Comparison of ENCODE assay signal across 1 cellular context in genomic region chr19:10403137-10404021, GRCh38.
TF ChIP-seq lines count a peak whose summit lies in the region.

CDC37 (minus strand) TSS chr19:10403542; CDS start chr19:10403479, 63 bp downstream.

TF ChIP-seq in HepG2, 621 proteins besides CTCF, POLR2A, EP300 and RAD21 (continued from another document and continues in another):
- TF ChIP-seq, protein P1, sequence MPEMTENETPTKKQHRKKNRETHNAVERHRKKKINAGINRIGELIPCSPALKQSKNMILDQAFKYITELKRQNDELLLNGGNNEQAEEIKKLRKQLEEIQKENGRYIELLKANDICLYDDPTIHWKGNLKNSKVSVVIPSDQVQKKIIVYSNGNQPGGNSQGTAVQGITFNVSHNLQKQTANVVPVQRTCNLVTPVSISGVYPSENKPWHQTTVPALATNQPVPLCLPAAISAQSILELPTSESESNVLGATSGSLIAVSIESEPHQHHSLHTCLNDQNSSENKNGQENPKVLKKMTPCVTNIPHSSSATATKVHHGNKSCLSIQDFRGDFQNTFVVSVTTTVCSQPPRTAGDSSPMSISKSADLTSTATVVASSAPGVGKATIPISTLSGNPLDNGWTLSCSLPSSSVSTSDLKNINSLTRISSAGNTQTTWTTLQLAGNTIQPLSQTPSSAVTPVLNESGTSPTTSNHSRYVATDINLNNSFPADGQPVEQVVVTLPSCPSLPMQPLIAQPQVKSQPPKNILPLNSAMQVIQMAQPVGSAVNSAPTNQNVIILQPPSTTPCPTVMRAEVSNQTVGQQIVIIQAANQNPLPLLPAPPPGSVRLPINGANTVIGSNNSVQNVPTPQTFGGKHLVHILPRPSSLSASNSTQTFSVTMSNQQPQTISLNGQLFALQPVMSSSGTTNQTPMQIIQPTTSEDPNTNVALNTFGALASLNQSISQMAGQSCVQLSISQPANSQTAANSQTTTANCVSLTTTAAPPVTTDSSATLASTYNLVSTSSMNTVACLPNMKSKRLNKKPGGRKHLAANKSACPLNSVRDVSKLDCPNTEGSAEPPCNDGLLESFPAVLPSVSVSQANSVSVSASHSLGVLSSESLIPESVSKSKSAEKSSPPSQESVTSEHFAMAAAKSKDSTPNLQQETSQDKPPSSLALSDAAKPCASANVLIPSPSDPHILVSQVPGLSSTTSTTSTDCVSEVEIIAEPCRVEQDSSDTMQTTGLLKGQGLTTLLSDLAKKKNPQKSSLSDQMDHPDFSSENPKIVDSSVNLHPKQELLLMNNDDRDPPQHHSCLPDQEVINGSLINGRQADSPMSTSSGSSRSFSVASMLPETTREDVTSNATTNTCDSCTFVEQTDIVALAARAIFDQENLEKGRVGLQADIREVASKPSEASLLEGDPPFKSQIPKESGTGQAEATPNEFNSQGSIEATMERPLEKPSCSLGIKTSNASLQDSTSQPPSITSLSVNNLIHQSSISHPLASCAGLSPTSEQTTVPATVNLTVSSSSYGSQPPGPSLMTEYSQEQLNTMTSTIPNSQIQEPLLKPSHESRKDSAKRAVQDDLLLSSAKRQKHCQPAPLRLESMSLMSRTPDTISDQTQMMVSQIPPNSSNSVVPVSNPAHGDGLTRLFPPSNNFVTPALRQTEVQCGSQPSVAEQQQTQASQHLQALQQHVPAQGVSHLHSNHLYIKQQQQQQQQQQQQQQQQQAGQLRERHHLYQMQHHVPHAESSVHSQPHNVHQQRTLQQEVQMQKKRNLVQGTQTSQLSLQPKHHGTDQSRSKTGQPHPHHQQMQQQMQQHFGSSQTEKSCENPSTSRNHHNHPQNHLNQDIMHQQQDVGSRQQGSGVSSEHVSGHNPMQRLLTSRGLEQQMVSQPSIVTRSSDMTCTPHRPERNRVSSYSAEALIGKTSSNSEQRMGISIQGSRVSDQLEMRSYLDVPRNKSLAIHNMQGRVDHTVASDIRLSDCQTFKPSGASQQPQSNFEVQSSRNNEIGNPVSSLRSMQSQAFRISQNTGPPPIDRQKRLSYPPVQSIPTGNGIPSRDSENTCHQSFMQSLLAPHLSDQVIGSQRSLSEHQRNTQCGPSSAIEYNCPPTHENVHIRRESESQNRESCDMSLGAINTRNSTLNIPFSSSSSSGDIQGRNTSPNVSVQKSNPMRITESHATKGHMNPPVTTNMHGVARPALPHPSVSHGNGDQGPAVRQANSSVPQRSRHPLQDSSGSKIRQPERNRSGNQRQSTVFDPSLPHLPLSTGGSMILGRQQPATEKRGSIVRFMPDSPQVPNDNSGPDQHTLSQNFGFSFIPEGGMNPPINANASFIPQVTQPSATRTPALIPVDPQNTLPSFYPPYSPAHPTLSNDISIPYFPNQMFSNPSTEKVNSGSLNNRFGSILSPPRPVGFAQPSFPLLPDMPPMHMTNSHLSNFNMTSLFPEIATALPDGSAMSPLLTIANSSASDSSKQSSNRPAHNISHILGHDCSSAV (CRISPR knock-in tag; IDR thresholded peaks at IDR 0.05; ENCODE audit: borderline replicate concordance) = no peak
- no peak for TF ChIP-seq FOXO4 (CRISPR knock-in tag; conservative IDR thresholded peaks at IDR 0.05)
- TF ChIP-seq NBN (conservative IDR thresholded peaks at IDR 0.05) = no peak
- TF ChIP-seq ZSCAN30 (CRISPR knock-in tag; IDR thresholded peaks at IDR 0.05) = no peak
- TF ChIP-seq GATAD2A (CRISPR knock-in tag; IDR thresholded peaks at IDR 0.05) = 0 out of 2 replicates have a peak, but pooled peaks have one; percentile 24
- no peak for TF ChIP-seq ZNF383 (CRISPR knock-in tag; IDR thresholded peaks at IDR 0.05; ENCODE audit: borderline replicate concordance)
- TF ChIP-seq, protein P2, sequence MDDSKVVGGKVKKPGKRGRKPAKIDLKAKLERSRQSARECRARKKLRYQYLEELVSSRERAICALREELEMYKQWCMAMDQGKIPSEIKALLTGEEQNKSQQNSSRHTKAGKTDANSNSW (CRISPR knock-in tag; IDR thresholded peaks at IDR 0.05; ENCODE audit: borderline replicate concordance) = no peak
- TF ChIP-seq STAT6 (CRISPR knock-in tag; IDR thresholded peaks at IDR 0.05; ENCODE audit: borderline replicate concordance) = no peak
- no peak for TF ChIP-seq ZNF556 (CRISPR knock-in tag; IDR thresholded peaks at IDR 0.05; ENCODE audit: borderline replicate concordance)
- TF ChIP-seq, protein P3, sequence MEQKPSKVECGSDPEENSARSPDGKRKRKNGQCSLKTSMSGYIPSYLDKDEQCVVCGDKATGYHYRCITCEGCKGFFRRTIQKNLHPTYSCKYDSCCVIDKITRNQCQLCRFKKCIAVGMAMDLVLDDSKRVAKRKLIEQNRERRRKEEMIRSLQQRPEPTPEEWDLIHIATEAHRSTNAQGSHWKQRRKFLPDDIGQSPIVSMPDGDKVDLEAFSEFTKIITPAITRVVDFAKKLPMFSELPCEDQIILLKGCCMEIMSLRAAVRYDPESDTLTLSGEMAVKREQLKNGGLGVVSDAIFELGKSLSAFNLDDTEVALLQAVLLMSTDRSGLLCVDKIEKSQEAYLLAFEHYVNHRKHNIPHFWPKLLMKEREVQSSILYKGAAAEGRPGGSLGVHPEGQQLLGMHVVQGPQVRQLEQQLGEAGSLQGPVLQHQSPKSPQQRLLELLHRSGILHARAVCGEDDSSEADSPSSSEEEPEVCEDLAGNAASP (CRISPR knock-in tag; IDR thresholded peaks at IDR 0.05; ENCODE audit: borderline replicate concordance) = peak; percentile 51
- TF ChIP-seq ZSCAN22 (CRISPR knock-in tag; IDR thresholded peaks at IDR 0.05) = no peak
- TF ChIP-seq HNF4A (CRISPR knock-in tag; IDR thresholded peaks at IDR 0.05) = no peak
- TF ChIP-seq ZNF790 (CRISPR knock-in tag; IDR thresholded peaks at IDR 0.05; ENCODE audit: borderline replicate concordance) = no peak
- TF ChIP-seq PHF21A (CRISPR knock-in tag; IDR thresholded peaks at IDR 0.05) = no peak
- TF ChIP-seq KLF11 (CRISPR knock-in tag; IDR thresholded peaks at IDR 0.05) = no peak
- no peak for TF ChIP-seq NFRKB (IDR thresholded peaks at IDR 0.05)
- 0 out of 2 replicates have a peak, but pooled peaks have one; percentile 49 for TF ChIP-seq TIGD3 (CRISPR knock-in tag; IDR thresholded peaks at IDR 0.05; ENCODE audit: borderline replicate concordance)
- TF ChIP-seq POLR2G (IDR thresholded peaks at IDR 0.05; ENCODE audit: low read depth, low read length) = peak; percentile 91
- peak; percentile 93 for TF ChIP-seq CREM (IDR thresholded peaks at IDR 0.05)
- no peak; the same call in 1 of the 2 replicates for TF ChIP-seq CREM (CRISPR knock-in tag; IDR thresholded peaks at IDR 0.05)
- 0 out of 2 replicates have a peak, but pooled peaks have one; percentile 35 for TF ChIP-seq ZBTB26 (CRISPR knock-in tag; IDR thresholded peaks at IDR 0.05; ENCODE audit: borderline replicate concordance)
- no peak for TF ChIP-seq SUZ12 (IDR thresholded peaks at IDR 0.05; ENCODE audit: low read depth, low read length)
- TF ChIP-seq REXO4 (CRISPR knock-in tag; IDR thresholded peaks at IDR 0.05; ENCODE audit: borderline replicate concordance) = no peak
- no peak for TF ChIP-seq SCMH1 (CRISPR knock-in tag; IDR thresholded peaks at IDR 0.05; ENCODE audit: borderline replicate concordance)
- TF ChIP-seq, protein P4, sequence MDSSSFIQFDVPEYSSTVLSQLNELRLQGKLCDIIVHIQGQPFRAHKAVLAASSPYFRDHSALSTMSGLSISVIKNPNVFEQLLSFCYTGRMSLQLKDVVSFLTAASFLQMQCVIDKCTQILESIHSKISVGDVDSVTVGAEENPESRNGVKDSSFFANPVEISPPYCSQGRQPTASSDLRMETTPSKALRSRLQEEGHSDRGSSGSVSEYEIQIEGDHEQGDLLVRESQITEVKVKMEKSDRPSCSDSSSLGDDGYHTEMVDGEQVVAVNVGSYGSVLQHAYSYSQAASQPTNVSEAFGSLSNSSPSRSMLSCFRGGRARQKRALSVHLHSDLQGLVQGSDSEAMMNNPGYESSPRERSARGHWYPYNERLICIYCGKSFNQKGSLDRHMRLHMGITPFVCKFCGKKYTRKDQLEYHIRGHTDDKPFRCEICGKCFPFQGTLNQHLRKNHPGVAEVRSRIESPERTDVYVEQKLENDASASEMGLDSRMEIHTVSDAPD (CRISPR knock-in tag; IDR thresholded peaks at IDR 0.05) = no peak
- TF ChIP-seq ZNF432 (CRISPR knock-in tag; IDR thresholded peaks at IDR 0.05; ENCODE audit: borderline replicate concordance) = no peak
- no peak for TF ChIP-seq GLMP (CRISPR knock-in tag; IDR thresholded peaks at IDR 0.05; ENCODE audit: borderline replicate concordance)
- no peak for TF ChIP-seq MATR3 (CRISPR knock-in tag; IDR thresholded peaks at IDR 0.05)
- TF ChIP-seq ZMYM4 (CRISPR knock-in tag; IDR thresholded peaks at IDR 0.05) = no peak
- TF ChIP-seq, protein P5, sequence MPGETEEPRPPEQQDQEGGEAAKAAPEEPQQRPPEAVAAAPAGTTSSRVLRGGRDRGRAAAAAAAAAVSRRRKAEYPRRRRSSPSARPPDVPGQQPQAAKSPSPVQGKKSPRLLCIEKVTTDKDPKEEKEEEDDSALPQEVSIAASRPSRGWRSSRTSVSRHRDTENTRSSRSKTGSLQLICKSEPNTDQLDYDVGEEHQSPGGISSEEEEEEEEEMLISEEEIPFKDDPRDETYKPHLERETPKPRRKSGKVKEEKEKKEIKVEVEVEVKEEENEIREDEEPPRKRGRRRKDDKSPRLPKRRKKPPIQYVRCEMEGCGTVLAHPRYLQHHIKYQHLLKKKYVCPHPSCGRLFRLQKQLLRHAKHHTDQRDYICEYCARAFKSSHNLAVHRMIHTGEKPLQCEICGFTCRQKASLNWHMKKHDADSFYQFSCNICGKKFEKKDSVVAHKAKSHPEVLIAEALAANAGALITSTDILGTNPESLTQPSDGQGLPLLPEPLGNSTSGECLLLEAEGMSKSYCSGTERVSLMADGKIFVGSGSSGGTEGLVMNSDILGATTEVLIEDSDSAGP (CRISPR knock-in tag; IDR thresholded peaks at IDR 0.05; ENCODE audit: borderline replicate concordance) = peak; percentile 100
- no peak for TF ChIP-seq ZNF841 (CRISPR knock-in tag; IDR thresholded peaks at IDR 0.05; ENCODE audit: borderline replicate concordance)
- no peak for TF ChIP-seq ZFAT (CRISPR knock-in tag; conservative IDR thresholded peaks at IDR 0.05)
- no peak for TF ChIP-seq ZNF124 (CRISPR knock-in tag; IDR thresholded peaks at IDR 0.05)
- TF ChIP-seq TBX2 (CRISPR knock-in tag; IDR thresholded peaks at IDR 0.05; ENCODE audit: borderline replicate concordance) = peak; percentile 39; the same call in 1 of the 2 replicates
- no peak for TF ChIP-seq ZNF800 (CRISPR knock-in tag; IDR thresholded peaks at IDR 0.05)
